ENCODE assay signal across 21 cellular contexts in the genomic region with DNA sequence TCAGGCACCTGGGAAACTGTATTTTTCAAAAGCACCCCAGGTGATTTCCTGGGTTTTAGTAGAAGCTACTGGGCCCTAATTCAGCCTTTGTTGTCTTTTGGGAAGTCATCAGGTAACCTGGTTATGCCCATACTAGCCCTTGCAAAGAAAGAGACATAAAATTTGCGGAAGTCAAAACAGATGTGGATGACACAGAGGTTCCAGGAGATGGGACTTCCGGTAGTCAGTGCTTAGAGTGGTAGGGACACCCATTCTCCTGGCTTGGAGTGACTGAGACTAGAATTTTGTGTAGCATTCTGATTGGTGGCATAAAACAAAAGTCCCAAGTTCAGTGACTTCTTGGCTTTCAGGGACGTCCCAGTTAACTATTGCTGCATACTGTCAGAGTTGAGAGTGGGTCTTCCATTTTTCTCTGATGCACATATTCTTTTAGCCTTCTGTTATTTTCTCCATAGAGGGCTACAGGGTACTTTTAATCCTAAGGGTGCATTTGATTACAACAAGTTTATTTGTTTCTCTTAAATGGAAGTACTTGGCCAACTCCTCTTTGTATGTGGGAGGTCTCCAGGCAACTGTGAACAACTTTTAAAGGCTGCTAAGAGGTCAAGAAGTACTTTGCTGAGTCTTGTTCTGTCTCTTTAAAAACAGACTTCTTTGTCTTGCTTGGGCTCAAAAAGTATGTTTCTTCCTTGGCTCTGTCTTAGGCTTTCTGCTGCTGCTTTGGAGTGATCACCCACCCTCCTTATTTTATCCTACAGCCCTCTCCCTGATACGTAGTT. TPM values are rescaled to one million over a fixed set of nuclear protein-coding genes. Genes with fewer than 3 reads are reported as not detected.
DNase-seq lines count a peak whose midpoint lies in the region; ATAC-seq, FAIRE-seq and TF ChIP-seq lines count a peak whose summit lies in the region.
"Had no signal": no experiment of that assay in that cellular context is flagged by ENCODE, and none has a peak within 500 bp of the region (broad histone marks: within the 10 kb centered on the region; RNA-seq: fewer than 3 reads in every experiment).

No MANE protein-coding gene starts in this region.

- no peaks in the 10 kb centered on the region for H3K36me3 ChIP-seq in CD4-positive, alpha-beta memory T cell (ENCODE audit: insufficient read depth, low read length)

- peaks cover 32 to 48% (median 40%) of the 10 kb centered on the region in 4 donors for H3K4me1 Mint-ChIP-seq in CD4-positive, alpha-beta memory T cell
- H3K4me1 Mint-ChIP-seq in mesothelial cell of epicardium (peaks cover 48% of the 10 kb centered on the region), T-cell (peaks cover 42 to 56% (median 52%) of the 10 kb centered on the region in 3 donors)

- no peaks in the 10 kb centered on the region for H3K27me3 ChIP-seq in CD4-positive, alpha-beta memory T cell (ENCODE audit: insufficient read depth, low read length)
- H3K27me3 ChIP-seq: testis had no signal

- DNase-seq in CD4-positive, alpha-beta memory T cell: no peak
- DNase-seq in COLO829 (ENCODE audit: low spot score): peak; percentile 26
- DNase-seq in mesothelial cell of epicardium (ENCODE audit: low spot score in 2 of 2, unreplicated experiment in 2 of 2): no peak
- no peak for DNase-seq in T-cell
- no peak for DNase-seq in OCI-M2 (lab: John Stamatoyannopoulos, UW; ENCODE audit: unreplicated experiment)
- DNase-seq in NCI-H82 treated with DMSO at 0.1 percent for 48 hours (lab: John Stamatoyannopoulos, UW; ENCODE audit: unreplicated experiment): no peak
- DNase-seq: activated B cell treated with CpG ODN at 0.5 μM for 24 hours; activated naive CD4-positive, alpha-beta T cell treated with anti-CD3 and anti-CD28 coated beads, Interleukin-2, amount 50 U/mL, for 16 hours; activated T-cell treated with anti-CD3 and anti-CD28 coated beads, Interleukin-2, amount 50 U/mL, for 72 hours; effector memory CD4-positive, alpha-beta T cell; kidney glomerular epithelial cell; NCI-H1436 treated with DMSO at 0.1 percent for 48 hours; NCI-H524 treated with DMSO at 0.1 percent for 48 hours; nephron progenitor cell; stimulated activated naive B cell treated with anti-CD40 and anti-IgM and Interleukin-4, amounts not matched to agents 10 μg/mL and 1 μg/mL and 100 μg/mL, for 72 hours; T-helper 9 cell; testis had no signal

- H3K27ac ChIP-seq in CD4-positive, alpha-beta memory T cell (ENCODE audit: low read depth, low read length): no peak overlapping the region

- no peaks in the 10 kb centered on the region for H3K27me3 Mint-ChIP-seq in CD4-positive, alpha-beta memory T cell
- H3K27me3 Mint-ChIP-seq in mesothelial cell of epicardium (ENCODE audit: low read depth): no peaks in the 10 kb centered on the region
- no peaks in the 10 kb centered on the region for H3K27me3 Mint-ChIP-seq in T-cell
- H3K27me3 Mint-ChIP-seq: activated B cell treated with CpG ODN at 0.5 μM for 24 hours; stimulated activated naive B cell treated with anti-CD40 and anti-IgM and Interleukin-4, amounts not matched to agents 10 μg/mL and 1 μg/mL and 100 μg/mL, for 72 hours had no signal

- no peaks in the 10 kb centered on the region for H3K9me3 ChIP-seq in CD4-positive, alpha-beta memory T cell (ENCODE audit: control insufficient read depth in 1 of 2, low read length in 2 of 2)
- H3K9me3 ChIP-seq: testis had no signal

- no peak overlapping the region for H3K4me3 ChIP-seq in CD4-positive, alpha-beta memory T cell (ENCODE audit: low read length in 2 of 2)
- H3K4me3 ChIP-seq: testis had no signal

- H3K9me3 Mint-ChIP-seq in CD4-positive, alpha-beta memory T cell: no peaks in the 10 kb centered on the region
- no peaks in the 10 kb centered on the region for H3K9me3 Mint-ChIP-seq in mesothelial cell of epicardium
- no peaks in the 10 kb centered on the region for H3K9me3 Mint-ChIP-seq in T-cell
- H3K9me3 Mint-ChIP-seq: activated B cell treated with CpG ODN at 0.5 μM for 24 hours; activated T-cell treated with anti-CD3 and anti-CD28 coated beads, Interleukin-2, amount 50 U/mL, for 72 hours; nephron progenitor cell; stimulated activated naive B cell treated with anti-CD40 and anti-IgM and Interleukin-4, amounts not matched to agents 10 μg/mL and 1 μg/mL and 100 μg/mL, for 72 hours had no signal

- H3K4me1 ChIP-seq in CD4-positive, alpha-beta memory T cell (ENCODE audit: insufficient read depth, low read length): peaks cover 76% of the 10 kb centered on the region

- H3K4me3 Mint-ChIP-seq in CD4-positive, alpha-beta memory T cell: peak overlapping the region in 4 of 8 donors; percentile 4 to 25 (median 6)
- no peak overlapping the region for H3K4me3 Mint-ChIP-seq in mesothelial cell of epicardium
- no peak overlapping the region for H3K4me3 Mint-ChIP-seq in T-cell
- H3K4me3 Mint-ChIP-seq: activated B cell treated with CpG ODN at 0.5 μM for 24 hours; nephron progenitor cell; stimulated activated naive B cell treated with anti-CD40 and anti-IgM and Interleukin-4, amounts not matched to agents 10 μg/mL and 1 μg/mL and 100 μg/mL, for 72 hours had no signal

- TF ChIP-seq CTCF in mesothelial cell of epicardium (IDR thresholded peaks at IDR 0.05; ENCODE audit: unreplicated experiment): no peak

- POLR2A ChIA-PET in CD4-positive, alpha-beta memory T cell (lab: Charles Lee; ENCODE audit: partially characterized antibody): no interaction called here
- POLR2A ChIA-PET in T-cell (lab: Charles Lee): interaction anchor here in 1 of 2 donors (0.5 kb wide), 1 partner anchor 536 kb away, joined by 3 read pairs; no protein-coding TSS in a partner anchor

- no peak for ATAC-seq in T-cell (replicated peaks in 1 of 4)
- ATAC-seq: activated T-cell treated with anti-CD3 and anti-CD28 coated beads, Interleukin-2, amount 50 U/mL, for 72 hours; esophagus mucosa; HCT116; stimulated activated naive B cell treated with anti-CD40 and anti-IgM and Interleukin-4, amounts not matched to agents 10 μg/mL and 1 μg/mL and 100 μg/mL, for 72 hours had no signal

- CTCF ChIA-PET in CD4-positive, alpha-beta memory T cell (lab: Charles Lee; ENCODE audit: partially characterized antibody): no interaction called here
- CTCF ChIA-PET in T-cell (lab: Charles Lee): no interaction called here

- intact Hi-C loops in CD4-positive, alpha-beta memory T cell (cut with micrococcal nuclease): loop anchor here (10.0 kb wide), 1 partner anchor 1017 kb away; a partner anchor contains a TSS

- peaks cover 0 to 7% of the 10 kb centered on the region in 2 donors for H3K36me3 Mint-ChIP-seq in CD4-positive, alpha-beta memory T cell
- H3K36me3 Mint-ChIP-seq in mesothelial cell of epicardium: peaks cover 4% of the 10 kb centered on the region
- H3K36me3 Mint-ChIP-seq in T-cell: peaks cover 20% of the 10 kb centered on the region

- H3K27ac Mint-ChIP-seq in CD4-positive, alpha-beta memory T cell: peak overlapping the region in 6 of 7 donors; percentile 33 to 86 (median 61)
- H3K27ac Mint-ChIP-seq in mesothelial cell of epicardium (peak overlapping the region; percentile 2), T-cell (no peak overlapping the region)
- H3K27ac Mint-ChIP-seq: activated B cell treated with CpG ODN at 0.5 μM for 24 hours; nephron progenitor cell; stimulated activated naive B cell treated with anti-CD40 and anti-IgM and Interleukin-4, amounts not matched to agents 10 μg/mL and 1 μg/mL and 100 μg/mL, for 72 hours had no signal

- peak; percentile 60 for FAIRE-seq in endometrium (lab: Jason Lieb, UNC)
- FAIRE-seq: astrocyte had no signal

RNA-seq across cellular contexts. Expression of a gene that starts 8.8 kb away (rescaled TPM):
- total RNA-seq in CD4-positive, alpha-beta memory T cell: 10 to 100 TPM; 24.8 to 30.7 TPM
- 1 to 10 TPM; 2.8 to 3.0 TPM for polyA plus RNA-seq in CD4-positive, alpha-beta memory T cell
- total RNA-seq in mesothelial cell of epicardium (66.5 to 71.6 TPM (median 66.8 TPM) in 3 replicates), T-cell (10 to 100 TPM; 17.7 to 22.1 (median 19.2) TPM)

Comparison
In these comparisons a context has a peak if more than half of its experiments do, and no peak if none do; other contexts are left out.
1. H3K27ac Mint-ChIP-seq: peak in CD4-positive, alpha-beta memory T cell (6 of 7) and mesothelial cell of epicardium (single experiment); none in T-cell (0 of 2).